30 cellular contexts compared by ENCODE assay signal in genomic region chr21:33954395-33954794, GRCh38.
"Had no signal": no experiment of that assay in that cellular context is flagged by ENCODE, and none has a peak within 500 bp of the region (broad histone marks: within the 10 kb centered on the region; RNA-seq: fewer than 3 reads in every experiment).

No MANE protein-coding gene starts in this region.

- H3K27ac ChIP-seq: coronary artery, esophagus muscularis mucosa, foreskin keratinocyte, gastroesophageal sphincter, heart left ventricle, hepatocyte, ovary, psoas muscle, spleen, thoracic aorta, transverse colon, upper lobe of right lung, uterus had no signal

- H3K4me3 Mint-ChIP-seq: nephron progenitor cell; stimulated activated memory B cell treated with anti-CD40 and anti-IgM and Interleukin-4, amounts not matched to agents 10 μg/mL and 1 μg/mL and 100 μg/mL, for 72 hours had no signal

- H3K4me1 ChIP-seq: foreskin keratinocyte, gastroesophageal sphincter, psoas muscle, upper lobe of right lung, uterus had no signal

- H2AFZ ChIP-seq: hepatocyte had no signal

- H3K79me2 ChIP-seq: hepatocyte had no signal

- ATAC-seq: foreskin keratinocyte; gastroesophageal sphincter; heart left ventricle; left lobe of liver; naive thymus-derived CD4-positive, alpha-beta T cell; psoas muscle; right cardiac atrium; stimulated activated memory B cell treated with anti-CD40 and anti-IgM and Interleukin-4, amounts not matched to agents 10 μg/mL and 1 μg/mL and 100 μg/mL, for 72 hours; upper lobe of right lung had no signal

- H3K4me2 ChIP-seq: hepatocyte had no signal

- DNase-seq: dermis blood vessel endothelial cell; effector memory CD4-positive, alpha-beta T cell; foreskin keratinocyte; heart left ventricle; kidney; mesendoderm; midbrain; naive thymus-derived CD4-positive, alpha-beta T cell; nephron progenitor cell; nucleus accumbens; ovary; posterior cingulate gyrus; psoas muscle; right cardiac atrium; spleen; stimulated activated CD4-positive, alpha-beta T cell treated with anti-CD3 and anti-CD28 coated beads, Interleukin-4, amount 100 ng/mL, for 4 hours; transverse colon; upper lobe of right lung; uterus had no signal

- H3K36me3 ChIP-seq: esophagus muscularis mucosa, gastroesophageal sphincter, heart left ventricle, ovary, spleen, thoracic aorta, upper lobe of right lung, uterus had no signal

- H3K27me3 ChIP-seq: esophagus muscularis mucosa, foreskin keratinocyte, gastroesophageal sphincter, heart left ventricle, hepatocyte, ovary, spleen, transverse colon, upper lobe of right lung, uterus had no signal

- H3K27me3 Mint-ChIP-seq: naive thymus-derived CD4-positive, alpha-beta T cell; stimulated activated memory B cell treated with anti-CD40 and anti-IgM and Interleukin-4, amounts not matched to agents 10 μg/mL and 1 μg/mL and 100 μg/mL, for 72 hours; stimulated activated naive CD8-positive, alpha-beta T cell treated with anti-CD3 and anti-CD28 coated beads, Interleukin-15, Interleukin-2, amounts not matched to agents 100 ng/mL and 50 ng/mL, for 24 hours had no signal

- H3K27ac Mint-ChIP-seq: nephron progenitor cell; stimulated activated memory B cell treated with anti-CD40 and anti-IgM and Interleukin-4, amounts not matched to agents 10 μg/mL and 1 μg/mL and 100 μg/mL, for 72 hours had no signal

- FAIRE-seq: endothelial cell of umbilical vein had no signal

- H3K4me3 ChIP-seq: coronary artery, esophagus muscularis mucosa, gastroesophageal sphincter, heart left ventricle, hepatocyte, lung, ovary, psoas muscle, skin epidermis, spleen, thoracic aorta, transverse colon, upper lobe of right lung, uterus had no signal

- H3K9me3 ChIP-seq: ovary, psoas muscle, upper lobe of right lung, uterus had no signal
